2 cellular contexts compared by ENCODE assay signal in the genomic region with DNA sequence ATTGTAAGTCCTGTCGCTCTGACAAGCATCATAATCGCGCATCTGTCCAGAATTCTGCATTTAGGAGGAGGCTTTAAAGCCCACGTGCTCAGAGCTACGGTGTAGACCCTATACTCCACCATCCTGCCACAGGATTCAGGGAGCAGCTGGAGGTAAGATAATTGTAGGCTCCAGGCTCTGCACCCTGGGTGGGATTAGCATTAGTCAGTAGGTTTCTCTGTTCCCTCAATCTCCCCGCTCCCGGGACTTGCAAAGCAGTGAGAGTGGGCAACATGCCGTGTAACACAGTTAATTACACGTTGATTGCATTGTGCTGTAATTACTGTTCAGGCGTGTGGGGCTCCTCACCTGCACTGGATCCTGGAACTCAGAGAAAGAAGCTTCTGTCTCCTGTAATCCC.
A peak's percentile ranks its signal among the peaks of the same experiment; 100 is the strongest.
TF ChIP-seq lines count a peak whose summit lies in the region.

No MANE protein-coding gene starts in this region.

TF ChIP-seq in HEK293, 187 proteins besides CTCF, POLR2A, EP300 and RAD21:
- TF ChIP-seq GLIS2 (tag by site-specific recombination; IDR thresholded peaks at IDR 0.05) (no peak), SP7 (tag by site-specific recombination; IDR thresholded peaks at IDR 0.05) (peak; percentile 99), GLIS1 (tag by site-specific recombination; IDR thresholded peaks at IDR 0.05) (peak; percentile 79), ZIC2 (tag by site-specific recombination; IDR thresholded peaks at IDR 0.05) (peak; percentile 83)

TF ChIP-seq in GM12878, 131 proteins besides CTCF, POLR2A, EP300 and RAD21:
- TF ChIP-seq, protein P1, sequence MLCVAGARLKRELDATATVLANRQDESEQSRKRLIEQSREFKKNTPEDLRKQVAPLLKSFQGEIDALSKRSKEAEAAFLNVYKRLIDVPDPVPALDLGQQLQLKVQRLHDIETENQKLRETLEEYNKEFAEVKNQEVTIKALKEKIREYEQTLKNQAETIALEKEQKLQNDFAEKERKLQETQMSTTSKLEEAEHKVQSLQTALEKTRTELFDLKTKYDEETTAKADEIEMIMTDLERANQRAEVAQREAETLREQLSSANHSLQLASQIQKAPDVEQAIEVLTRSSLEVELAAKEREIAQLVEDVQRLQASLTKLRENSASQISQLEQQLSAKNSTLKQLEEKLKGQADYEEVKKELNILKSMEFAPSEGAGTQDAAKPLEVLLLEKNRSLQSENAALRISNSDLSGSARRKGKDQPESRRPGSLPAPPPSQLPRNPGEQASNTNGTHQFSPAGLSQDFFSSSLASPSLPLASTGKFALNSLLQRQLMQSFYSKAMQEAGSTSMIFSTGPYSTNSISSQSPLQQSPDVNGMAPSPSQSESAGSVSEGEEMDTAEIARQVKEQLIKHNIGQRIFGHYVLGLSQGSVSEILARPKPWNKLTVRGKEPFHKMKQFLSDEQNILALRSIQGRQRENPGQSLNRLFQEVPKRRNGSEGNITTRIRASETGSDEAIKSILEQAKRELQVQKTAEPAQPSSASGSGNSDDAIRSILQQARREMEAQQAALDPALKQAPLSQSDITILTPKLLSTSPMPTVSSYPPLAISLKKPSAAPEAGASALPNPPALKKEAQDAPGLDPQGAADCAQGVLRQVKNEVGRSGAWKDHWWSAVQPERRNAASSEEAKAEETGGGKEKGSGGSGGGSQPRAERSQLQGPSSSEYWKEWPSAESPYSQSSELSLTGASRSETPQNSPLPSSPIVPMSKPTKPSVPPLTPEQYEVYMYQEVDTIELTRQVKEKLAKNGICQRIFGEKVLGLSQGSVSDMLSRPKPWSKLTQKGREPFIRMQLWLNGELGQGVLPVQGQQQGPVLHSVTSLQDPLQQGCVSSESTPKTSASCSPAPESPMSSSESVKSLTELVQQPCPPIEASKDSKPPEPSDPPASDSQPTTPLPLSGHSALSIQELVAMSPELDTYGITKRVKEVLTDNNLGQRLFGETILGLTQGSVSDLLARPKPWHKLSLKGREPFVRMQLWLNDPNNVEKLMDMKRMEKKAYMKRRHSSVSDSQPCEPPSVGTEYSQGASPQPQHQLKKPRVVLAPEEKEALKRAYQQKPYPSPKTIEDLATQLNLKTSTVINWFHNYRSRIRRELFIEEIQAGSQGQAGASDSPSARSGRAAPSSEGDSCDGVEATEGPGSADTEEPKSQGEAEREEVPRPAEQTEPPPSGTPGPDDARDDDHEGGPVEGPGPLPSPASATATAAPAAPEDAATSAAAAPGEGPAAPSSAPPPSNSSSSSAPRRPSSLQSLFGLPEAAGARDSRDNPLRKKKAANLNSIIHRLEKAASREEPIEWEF (IDR thresholded peaks at IDR 0.05; ENCODE audit: insufficient replicate concordance, low read depth, low read length) = no peak
